35 cellular contexts compared by ENCODE assay signal in genomic region chr7:17713584-17713983, GRCh38.
"Had no signal": no experiment of that assay in that cellular context is flagged by ENCODE, and none has a peak within 500 bp of the region (broad histone marks: within the 10 kb centered on the region; RNA-seq: fewer than 3 reads in every experiment).

No MANE protein-coding gene starts in this region.

- H3K9me3 ChIP-seq: body of pancreas, breast epithelium, MG63 had no signal

- H3K36me3 Mint-ChIP-seq: activated naive CD4-positive, alpha-beta T cell treated with anti-CD3 and anti-CD28 coated beads, Interleukin-2, amount 50 U/mL, for 24 hours; activated naive CD8-positive, alpha-beta T cell treated with anti-CD3 and anti-CD28 coated beads, Interleukin-2, amount 10 ng/mL, durations not matched to agents 7 days and 5 days had no signal

- H3K4me1 ChIP-seq: body of pancreas, breast epithelium had no signal

- H3K27me3 ChIP-seq: body of pancreas, breast epithelium, MG63 had no signal

- H2AFZ ChIP-seq: PC-9 had no signal

- FAIRE-seq: astrocyte, RCC 7860 had no signal

- H3K4me3 Mint-ChIP-seq: activated CD4-positive, alpha-beta T cell treated with anti-CD3 and anti-CD28 coated beads, Interleukin-2, amount 10 ng/mL, durations not matched to agents 24 days and 14 days; activated CD8-positive, alpha-beta T cell treated with anti-CD3 and anti-CD28 coated beads for 36 hours; activated naive CD4-positive, alpha-beta T cell treated with anti-CD3 and anti-CD28 coated beads, Interleukin-2, amount 50 U/mL, for 24 hours; activated naive CD8-positive, alpha-beta T cell treated with anti-CD3 and anti-CD28 coated beads, Interleukin-2, amount 10 ng/mL, durations not matched to agents 7 days and 5 days; activated T-cell treated with anti-CD3 and anti-CD28 coated beads, Interleukin-2, amount 50 U/mL, for 24 hours had no signal

- H3K27ac ChIP-seq: body of pancreas, breast epithelium, PC-9, RWPE1, WERI-Rb-1 had no signal

- H3K4me2 ChIP-seq: PC-9 had no signal

- ATAC-seq: activated CD8-positive, alpha-beta T cell treated with anti-CD3 and anti-CD28 coated beads for 36 hours; body of pancreas; Right ventricle myocardium inferior; SK-N-SH treated with all-trans-retinoic acid at 6 μM for 48 hours had no signal

- H3K4me3 ChIP-seq: body of pancreas, breast epithelium, MG63, PC-9 had no signal

- H3K36me3 ChIP-seq: breast epithelium, MG63, WERI-Rb-1 had no signal

- H3K9me3 Mint-ChIP-seq: activated CD4-positive, alpha-beta T cell treated with anti-CD3 and anti-CD28 coated beads, Interleukin-2, amount 10 ng/mL, durations not matched to agents 24 days and 14 days; activated CD8-positive, alpha-beta T cell treated with anti-CD3 and anti-CD28 coated beads for 36 hours; activated naive CD4-positive, alpha-beta T cell treated with anti-CD3 and anti-CD28 coated beads, Interleukin-2, amount 50 U/mL, for 24 hours; activated naive CD8-positive, alpha-beta T cell treated with anti-CD3 and anti-CD28 coated beads, Interleukin-2, amount 10 ng/mL, durations not matched to agents 7 days and 5 days; activated T-cell treated with anti-CD3 and anti-CD28 coated beads, Interleukin-2, amount 50 U/mL, for 24 hours; activated T-helper 2 cell treated with anti-CD3 and anti-CD28 coated beads, Interferon-gamma antibody, Interleukin-2, Interleukin-4, amounts not matched to agents 10 μg/mL and 5 μg/mL and 100 μg/mL, durations not matched to agents 14 hours and 24 hours and 36 hours had no signal

- DNase-seq: activated CD4-positive, alpha-beta T cell treated with anti-CD3 and anti-CD28 coated beads, Interleukin-2, amount 10 ng/mL, durations not matched to agents 24 days and 14 days; activated CD4-positive, alpha-beta T cell treated with anti-CD3 and anti-CD28 coated beads, Interleukin-2, amount 50 U/mL, for 4 hours; activated CD8-positive, alpha-beta T cell treated with anti-CD3 and anti-CD28 coated beads for 36 hours; activated gamma-delta T cell; activated naive CD4-positive, alpha-beta T cell treated with Interleukin-2 at 50 U/mL for 16 hours; activated naive CD8-positive, alpha-beta T cell treated with anti-CD3 and anti-CD28 coated beads, Interleukin-2, amount 10 ng/mL, durations not matched to agents 7 days and 5 days; activated T-cell treated with anti-CD3 and anti-CD28 coated beads, Interleukin-2, amount 50 U/mL, for 24 hours; body of pancreas; cerebellar nuclear complex; Karpas-422; KBM-7; NCI-H1048; NCI-H1105 treated with DMSO at 0.1 percent for 48 hours; NCI-H1436 treated with DMSO at 0.1 percent for 48 hours; NCI-H1694 treated with DMSO at 0.1 percent for 48 hours; NCI-H2029; NCI-H2171 treated with DMSO at 0.1 percent for 48 hours; NCI-H2227 treated with DMSO at 0.1 percent for 48 hours; NCI-H446 treated with DMSO at 0.1 percent for 48 hours; NCI-H524; PC-9; SIG-M5; T-helper 1 cell; T-helper 2 cell; T-helper 9 cell; WERI-Rb-1 had no signal

- H3K4me1 Mint-ChIP-seq: activated CD4-positive, alpha-beta T cell treated with anti-CD3 and anti-CD28 coated beads, Interleukin-2, amount 10 ng/mL, durations not matched to agents 24 days and 14 days; activated naive CD4-positive, alpha-beta T cell treated with anti-CD3 and anti-CD28 coated beads, Interleukin-2, amount 50 U/mL, for 24 hours; activated naive CD8-positive, alpha-beta T cell treated with anti-CD3 and anti-CD28 coated beads, Interleukin-2, amount 10 ng/mL, durations not matched to agents 7 days and 5 days had no signal

- H3K27ac Mint-ChIP-seq: activated CD4-positive, alpha-beta T cell treated with anti-CD3 and anti-CD28 coated beads, Interleukin-2, amount 10 ng/mL, durations not matched to agents 24 days and 14 days; activated CD8-positive, alpha-beta T cell treated with anti-CD3 and anti-CD28 coated beads for 36 hours; activated naive CD4-positive, alpha-beta T cell treated with anti-CD3 and anti-CD28 coated beads, Interleukin-2, amount 50 U/mL, for 24 hours; activated naive CD8-positive, alpha-beta T cell treated with anti-CD3 and anti-CD28 coated beads, Interleukin-2, amount 10 ng/mL, durations not matched to agents 7 days and 5 days; activated T-cell treated with anti-CD3 and anti-CD28 coated beads, Interleukin-2, amount 50 U/mL, for 24 hours; activated T-helper 2 cell treated with anti-CD3 and anti-CD28 coated beads, Interferon-gamma antibody, Interleukin-2, Interleukin-4, amounts not matched to agents 10 μg/mL and 5 μg/mL and 100 μg/mL, durations not matched to agents 14 hours and 24 hours and 36 hours had no signal

- H3K27me3 Mint-ChIP-seq: activated CD8-positive, alpha-beta T cell treated with anti-CD3 and anti-CD28 coated beads for 36 hours; activated naive CD4-positive, alpha-beta T cell treated with anti-CD3 and anti-CD28 coated beads, Interleukin-2, amount 50 U/mL, for 24 hours; activated T-cell treated with anti-CD3 and anti-CD28 coated beads, Interleukin-2, amount 50 U/mL, for 24 hours had no signal
